In the genomic region with DNA sequence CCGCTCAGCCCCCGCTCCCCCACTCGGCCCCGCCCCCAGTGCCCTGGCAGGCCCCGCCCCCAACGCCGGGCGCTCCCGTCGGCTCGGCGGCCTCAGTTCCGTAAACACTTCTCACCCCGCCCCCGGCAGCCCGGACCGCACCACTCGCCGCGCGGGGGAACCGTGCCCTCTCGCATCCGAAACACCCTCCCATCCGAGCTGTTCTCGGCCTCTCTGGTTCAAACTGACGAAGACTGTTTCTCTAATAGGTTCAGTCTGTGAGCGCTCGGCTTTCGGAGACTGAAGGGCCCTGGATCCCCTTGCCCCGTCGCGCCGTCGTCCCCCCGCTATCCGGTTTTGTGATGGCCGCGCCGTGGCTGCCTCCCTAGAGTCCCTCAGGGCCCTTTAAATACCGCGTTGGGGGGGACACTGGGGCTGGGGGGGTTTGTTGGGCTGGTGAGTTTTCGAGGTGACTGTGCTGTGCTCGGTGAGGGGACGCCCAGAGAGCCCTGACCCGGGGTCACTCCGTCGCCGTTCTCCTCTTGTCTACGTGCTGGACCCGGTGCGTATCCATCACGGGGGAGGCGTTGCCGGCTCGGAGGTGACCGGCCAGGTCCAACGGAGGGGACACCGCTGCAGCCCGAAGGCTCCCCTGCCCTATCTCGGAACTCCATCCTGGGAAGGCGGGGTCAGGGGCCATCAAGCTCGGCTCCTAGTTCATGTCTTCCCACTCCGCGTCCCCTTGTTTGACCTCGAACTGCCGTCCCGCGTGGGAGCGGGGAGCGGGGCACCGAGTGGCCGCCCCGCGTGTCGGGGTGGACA, we compare ENCODE assay signal across 1 cellular context.
A peak's percentile ranks its signal among the peaks of the same experiment; 100 is the strongest.
TF ChIP-seq lines count a peak whose summit lies in the region.

A gene (plus strand): TSS at position 333 of the 801 bp plus-strand sequence. CDS start 8,343 bp downstream, outside the sequence.

TF ChIP-seq in K562, 482 proteins besides CTCF, POLR2A, EP300 and RAD21 (continued from another document):
- TF ChIP-seq, protein P1, sequence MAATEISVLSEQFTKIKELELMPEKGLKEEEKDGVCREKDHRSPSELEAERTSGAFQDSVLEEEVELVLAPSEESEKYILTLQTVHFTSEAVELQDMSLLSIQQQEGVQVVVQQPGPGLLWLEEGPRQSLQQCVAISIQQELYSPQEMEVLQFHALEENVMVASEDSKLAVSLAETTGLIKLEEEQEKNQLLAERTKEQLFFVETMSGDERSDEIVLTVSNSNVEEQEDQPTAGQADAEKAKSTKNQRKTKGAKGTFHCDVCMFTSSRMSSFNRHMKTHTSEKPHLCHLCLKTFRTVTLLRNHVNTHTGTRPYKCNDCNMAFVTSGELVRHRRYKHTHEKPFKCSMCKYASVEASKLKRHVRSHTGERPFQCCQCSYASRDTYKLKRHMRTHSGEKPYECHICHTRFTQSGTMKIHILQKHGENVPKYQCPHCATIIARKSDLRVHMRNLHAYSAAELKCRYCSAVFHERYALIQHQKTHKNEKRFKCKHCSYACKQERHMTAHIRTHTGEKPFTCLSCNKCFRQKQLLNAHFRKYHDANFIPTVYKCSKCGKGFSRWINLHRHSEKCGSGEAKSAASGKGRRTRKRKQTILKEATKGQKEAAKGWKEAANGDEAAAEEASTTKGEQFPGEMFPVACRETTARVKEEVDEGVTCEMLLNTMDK (IDR thresholded peaks at IDR 0.05; ENCODE audit: borderline replicate concordance, insufficient read depth, low read depth, low read length, poor library complexity, severe bottlenecking): no peak
- TF ChIP-seq HCFC1 (IDR thresholded peaks at IDR 0.05; ENCODE audit: low read depth, low read length) (peak; percentile 46; the same call in 1 of the 2 replicates), TRIM24 (IDR thresholded peaks at IDR 0.05) (peak in 1 of 2 experiments; percentile 70; a peak in 2 of 4 replicates), MBD2 (IDR thresholded peaks at IDR 0.05; ENCODE audit: borderline replicate concordance, low read depth) (peak; percentile 97), ZNF668 (CRISPR knock-in tag; IDR thresholded peaks at IDR 0.05) (no peak), ATF7 (IDR thresholded peaks at IDR 0.05) (peak; percentile 100), RB1 (IDR thresholded peaks at IDR 0.05; ENCODE audit: low read depth) (peak; percentile 87), NCOR1 (IDR thresholded peaks at IDR 0.05) (peak; percentile 58), CBX3 (IDR thresholded peaks at IDR 0.05; ENCODE audit: borderline replicate concordance in 1 of 2, low read length in 2 of 2) (no peak), TRIM28 (IDR thresholded peaks at IDR 0.05) (peak; percentile 41; the same call in 1 of the 2 replicates), PCBP1 (IDR thresholded peaks at IDR 0.05; ENCODE audit: low read depth, low read length, poor library complexity, severe bottlenecking) (peak; percentile 48), RBBP5 (IDR thresholded peaks at IDR 0.05; ENCODE audit: borderline replicate concordance, insufficient read depth, low read length, poor library complexity, severe bottlenecking) (peak; percentile 43)
- TF ChIP-seq, protein P2, sequence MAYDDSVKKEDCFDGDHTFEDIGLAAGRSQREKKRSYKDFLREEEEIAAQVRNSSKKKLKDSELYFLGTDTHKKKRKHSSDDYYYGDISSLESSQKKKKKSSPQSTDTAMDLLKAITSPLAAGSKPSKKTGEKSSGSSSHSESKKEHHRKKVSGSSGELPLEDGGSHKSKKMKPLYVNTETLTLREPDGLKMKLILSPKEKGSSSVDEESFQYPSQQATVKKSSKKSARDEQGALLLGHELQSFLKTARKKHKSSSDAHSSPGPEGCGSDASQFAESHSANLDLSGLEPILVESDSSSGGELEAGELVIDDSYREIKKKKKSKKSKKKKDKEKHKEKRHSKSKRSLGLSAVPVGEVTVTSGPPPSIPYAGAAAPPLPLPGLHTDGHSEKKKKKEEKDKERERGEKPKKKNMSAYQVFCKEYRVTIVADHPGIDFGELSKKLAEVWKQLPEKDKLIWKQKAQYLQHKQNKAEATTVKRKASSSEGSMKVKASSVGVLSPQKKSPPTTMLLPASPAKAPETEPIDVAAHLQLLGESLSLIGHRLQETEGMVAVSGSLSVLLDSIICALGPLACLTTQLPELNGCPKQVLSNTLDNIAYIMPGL (CRISPR knock-in tag; IDR thresholded peaks at IDR 0.05): no peak
